In the genomic region with DNA sequence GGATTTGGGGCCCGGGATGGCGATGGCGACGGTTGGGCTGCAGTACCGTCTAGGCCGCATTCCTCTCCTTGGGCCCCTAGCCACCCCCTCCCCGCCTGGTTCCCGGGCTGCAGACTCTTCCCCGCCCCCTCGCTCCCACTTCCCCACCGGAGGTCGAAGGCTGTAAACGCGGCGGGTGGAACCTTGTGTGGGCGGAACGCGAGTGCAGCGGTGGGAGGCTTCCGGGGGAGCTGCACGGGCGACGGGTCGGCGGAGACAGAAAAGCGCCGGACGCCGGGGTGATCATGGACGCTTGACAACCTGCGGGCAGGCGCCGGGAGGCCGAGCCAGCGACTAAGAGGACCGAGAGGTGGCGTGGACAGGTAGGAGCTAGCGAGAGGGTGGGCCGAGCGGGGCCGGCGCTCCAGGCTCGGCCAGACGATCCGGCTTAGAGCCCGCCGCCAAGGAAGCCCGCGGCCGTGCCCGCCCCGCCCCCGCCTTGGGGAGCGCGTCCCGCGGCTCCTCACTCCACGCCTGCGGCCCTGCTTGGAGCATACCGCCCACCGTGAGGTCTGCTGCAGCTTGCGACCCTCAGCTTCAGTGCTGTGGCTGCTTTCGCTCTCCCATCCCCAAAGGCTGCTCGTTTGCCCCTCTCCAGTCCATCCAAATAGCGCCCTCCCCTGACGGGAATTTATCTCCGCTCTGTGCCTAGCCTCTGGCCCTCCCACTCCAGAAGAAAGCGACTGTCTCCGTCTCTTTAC, we compare ENCODE assay signal across 1 cellular context.
TF ChIP-seq lines count a peak whose summit lies in the region.

A gene (plus strand): TSS at position 269 of the 740 bp plus-strand sequence. CDS start 2,126 bp downstream, outside the sequence.

TF ChIP-seq in K562, 482 proteins besides CTCF, POLR2A, EP300 and RAD21 (continued from another document and continues in another):
- TF ChIP-seq PHB2 (IDR thresholded peaks at IDR 0.05; ENCODE audit: low read depth) (no peak), MYNN (IDR thresholded peaks at IDR 0.05) (no peak), MYNN (CRISPR knock-in tag; IDR thresholded peaks at IDR 0.05) (no peak), ARNT (IDR thresholded peaks at IDR 0.05) (no peak), PRMT5 (CRISPR knock-in tag; IDR thresholded peaks at IDR 0.05) (no peak), TAF15 (IDR thresholded peaks at IDR 0.05; ENCODE audit: low read depth, low read length) (no peak), NONO (IDR thresholded peaks at IDR 0.05; ENCODE audit: low read depth in 2 of 2, low read length in 1 of 2) (0 out of 4 replicates have a peak, but pooled peaks of 1 of the 2 experiments have one; percentile 20), MCM5 (IDR thresholded peaks at IDR 0.05; ENCODE audit: low read depth) (no peak), POLR2AphosphoS2 (IDR thresholded peaks at IDR 0.05; ENCODE audit: low read length) (no peak), ELF2 (CRISPR knock-in tag; IDR thresholded peaks at IDR 0.05) (no peak), BCOR (IDR thresholded peaks at IDR 0.05) (no peak; the same call in 1 of the 2 replicates), HNRNPK (IDR thresholded peaks at IDR 0.05; ENCODE audit: low read depth, low read length, poor library complexity, severe bottlenecking) (no peak), GTF2A2 (tag; IDR thresholded peaks at IDR 0.05) (0 out of 2 replicates have a peak, but pooled peaks have one; percentile 69), BHLHE40 (IDR thresholded peaks at IDR 0.05; ENCODE audit: low read length) (peak; percentile 97), ZNF644 (tag; IDR thresholded peaks at IDR 0.05; ENCODE audit: low read depth) (no peak), SIN3A (IDR thresholded peaks at IDR 0.05; ENCODE audit: borderline replicate concordance in 2 of 2, control insufficient read depth in 1 of 2, low read depth in 2 of 2, low read length in 2 of 2) (peak in 1 of 2 experiments; percentile 78; a peak in 2 of 4 replicates), HDAC2 (IDR thresholded peaks at IDR 0.05) (no peak), MCM7 (IDR thresholded peaks at IDR 0.05) (no peak), GATA2 (CRISPR knock-in tag; IDR thresholded peaks at IDR 0.05) (no peak)
- TF ChIP-seq, protein P1, sequence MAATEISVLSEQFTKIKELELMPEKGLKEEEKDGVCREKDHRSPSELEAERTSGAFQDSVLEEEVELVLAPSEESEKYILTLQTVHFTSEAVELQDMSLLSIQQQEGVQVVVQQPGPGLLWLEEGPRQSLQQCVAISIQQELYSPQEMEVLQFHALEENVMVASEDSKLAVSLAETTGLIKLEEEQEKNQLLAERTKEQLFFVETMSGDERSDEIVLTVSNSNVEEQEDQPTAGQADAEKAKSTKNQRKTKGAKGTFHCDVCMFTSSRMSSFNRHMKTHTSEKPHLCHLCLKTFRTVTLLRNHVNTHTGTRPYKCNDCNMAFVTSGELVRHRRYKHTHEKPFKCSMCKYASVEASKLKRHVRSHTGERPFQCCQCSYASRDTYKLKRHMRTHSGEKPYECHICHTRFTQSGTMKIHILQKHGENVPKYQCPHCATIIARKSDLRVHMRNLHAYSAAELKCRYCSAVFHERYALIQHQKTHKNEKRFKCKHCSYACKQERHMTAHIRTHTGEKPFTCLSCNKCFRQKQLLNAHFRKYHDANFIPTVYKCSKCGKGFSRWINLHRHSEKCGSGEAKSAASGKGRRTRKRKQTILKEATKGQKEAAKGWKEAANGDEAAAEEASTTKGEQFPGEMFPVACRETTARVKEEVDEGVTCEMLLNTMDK (IDR thresholded peaks at IDR 0.05; ENCODE audit: borderline replicate concordance, insufficient read depth, low read depth, low read length, poor library complexity, severe bottlenecking), result no peak
- TF ChIP-seq, protein P2, sequence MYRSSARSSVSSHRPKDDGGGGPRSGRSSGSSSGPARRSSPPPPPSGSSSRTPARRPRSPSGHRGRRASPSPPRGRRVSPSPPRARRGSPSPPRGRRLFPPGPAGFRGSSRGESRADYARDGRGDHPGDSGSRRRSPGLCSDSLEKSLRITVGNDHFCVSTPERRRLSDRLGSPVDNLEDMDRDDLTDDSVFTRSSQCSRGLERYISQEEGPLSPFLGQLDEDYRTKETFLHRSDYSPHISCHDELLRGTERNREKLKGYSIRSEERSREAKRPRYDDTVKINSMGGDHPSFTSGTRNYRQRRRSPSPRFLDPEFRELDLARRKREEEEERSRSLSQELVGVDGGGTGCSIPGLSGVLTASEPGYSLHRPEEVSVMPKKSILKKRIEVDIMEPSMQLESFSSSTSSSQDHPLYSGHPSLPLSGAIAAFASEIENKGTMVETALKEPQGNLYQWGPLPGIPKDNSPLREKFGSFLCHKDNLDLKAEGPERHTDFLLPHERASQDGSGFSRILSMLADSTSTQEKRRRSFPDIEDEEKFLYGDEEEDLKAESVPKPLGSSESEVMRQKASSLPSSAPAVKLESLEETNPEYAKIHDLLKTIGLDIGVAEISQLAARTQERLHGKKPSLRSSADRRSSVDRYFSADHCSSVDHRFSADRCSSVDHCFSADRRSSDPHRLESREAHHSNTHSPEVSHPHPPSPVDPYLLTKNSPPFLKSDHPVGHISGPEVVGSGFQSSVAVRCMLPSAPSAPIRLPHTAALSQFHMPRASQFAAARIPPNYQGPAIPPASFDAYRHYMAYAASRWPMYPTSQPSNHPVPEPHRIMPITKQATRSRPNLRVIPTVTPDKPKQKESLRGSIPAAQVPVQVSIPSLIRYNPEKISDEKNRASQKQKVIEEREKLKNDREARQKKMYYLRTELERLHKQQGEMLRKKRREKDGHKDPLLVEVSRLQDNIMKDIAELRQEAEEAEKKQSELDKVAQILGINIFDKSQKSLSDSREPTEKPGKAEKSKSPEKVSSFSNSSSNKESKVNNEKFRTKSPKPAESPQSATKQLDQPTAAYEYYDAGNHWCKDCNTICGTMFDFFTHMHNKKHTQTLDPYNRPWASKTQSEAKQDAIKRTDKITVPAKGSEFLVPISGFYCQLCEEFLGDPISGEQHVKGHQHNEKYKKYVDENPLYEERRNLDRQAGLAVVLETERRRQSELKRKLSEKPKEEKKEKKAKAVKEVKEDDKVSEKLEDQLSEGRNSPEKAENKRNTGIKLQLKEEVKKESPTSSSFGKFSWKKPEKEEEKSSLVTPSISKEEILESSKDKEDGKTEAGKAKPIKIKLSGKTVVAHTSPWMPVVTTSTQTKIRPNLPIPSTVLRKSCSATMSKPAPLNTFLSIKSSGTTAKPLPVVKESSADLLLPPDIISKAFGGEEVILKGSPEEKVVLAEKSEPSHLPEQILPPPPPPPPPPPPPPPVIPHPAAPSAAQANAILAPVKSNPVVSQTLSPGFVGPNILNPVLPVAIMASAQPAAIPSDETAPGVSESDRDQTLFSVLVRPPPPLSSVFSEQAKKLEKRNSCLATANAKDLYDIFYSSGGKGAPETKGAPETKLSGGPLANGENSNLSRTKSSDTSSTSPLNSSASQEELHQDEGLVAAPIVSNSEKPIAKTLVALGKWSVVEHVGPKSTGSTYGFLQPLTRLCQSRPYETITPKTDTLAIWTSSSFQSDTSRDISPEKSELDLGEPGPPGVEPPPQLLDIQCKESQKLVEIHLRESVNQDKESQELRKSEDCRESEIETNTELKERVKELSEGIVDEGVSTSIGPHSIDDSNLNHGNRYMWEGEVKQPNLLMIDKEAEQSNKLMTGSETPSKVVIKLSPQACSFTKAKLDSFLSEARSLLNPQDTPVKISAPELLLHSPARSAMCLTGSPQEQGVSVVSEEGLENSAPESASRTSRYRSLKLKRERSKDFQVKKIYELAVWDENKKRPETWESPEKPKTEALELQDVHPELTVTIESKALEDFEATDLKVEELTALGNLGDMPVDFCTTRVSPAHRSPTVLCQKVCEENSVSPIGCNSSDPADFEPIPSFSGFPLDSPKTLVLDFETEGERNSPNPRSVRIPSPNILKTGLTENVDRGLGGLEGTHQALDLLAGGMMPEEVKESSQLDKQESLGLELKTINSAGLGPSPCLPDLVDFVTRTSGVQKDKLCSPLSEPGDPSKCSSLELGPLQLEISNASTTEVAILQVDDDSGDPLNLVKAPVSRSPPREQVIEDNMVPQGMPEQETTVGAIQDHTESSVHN (IDR thresholded peaks at IDR 0.05; ENCODE audit: borderline replicate concordance in 1 of 2, low read depth in 1 of 2), result no peak
- TF ChIP-seq, protein P3, sequence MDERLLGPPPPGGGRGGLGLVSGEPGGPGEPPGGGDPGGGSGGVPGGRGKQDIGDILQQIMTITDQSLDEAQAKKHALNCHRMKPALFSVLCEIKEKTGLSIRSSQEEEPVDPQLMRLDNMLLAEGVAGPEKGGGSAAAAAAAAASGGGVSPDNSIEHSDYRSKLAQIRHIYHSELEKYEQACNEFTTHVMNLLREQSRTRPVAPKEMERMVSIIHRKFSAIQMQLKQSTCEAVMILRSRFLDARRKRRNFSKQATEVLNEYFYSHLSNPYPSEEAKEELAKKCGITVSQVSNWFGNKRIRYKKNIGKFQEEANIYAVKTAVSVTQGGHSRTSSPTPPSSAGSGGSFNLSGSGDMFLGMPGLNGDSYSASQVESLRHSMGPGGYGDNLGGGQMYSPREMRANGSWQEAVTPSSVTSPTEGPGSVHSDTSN (CRISPR knock-in tag; IDR thresholded peaks at IDR 0.05; ENCODE audit: low read depth), result no peak
- TF ChIP-seq, protein P3 (tag; conservative IDR thresholded peaks at IDR 0.05; ENCODE audit: low read depth), result no peak
- TF ChIP-seq, protein P4, sequence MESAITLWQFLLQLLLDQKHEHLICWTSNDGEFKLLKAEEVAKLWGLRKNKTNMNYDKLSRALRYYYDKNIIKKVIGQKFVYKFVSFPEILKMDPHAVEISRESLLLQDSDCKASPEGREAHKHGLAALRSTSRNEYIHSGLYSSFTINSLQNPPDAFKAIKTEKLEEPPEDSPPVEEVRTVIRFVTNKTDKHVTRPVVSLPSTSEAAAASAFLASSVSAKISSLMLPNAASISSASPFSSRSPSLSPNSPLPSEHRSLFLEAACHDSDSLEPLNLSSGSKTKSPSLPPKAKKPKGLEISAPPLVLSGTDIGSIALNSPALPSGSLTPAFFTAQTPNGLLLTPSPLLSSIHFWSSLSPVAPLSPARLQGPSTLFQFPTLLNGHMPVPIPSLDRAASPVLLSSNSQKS (CRISPR knock-in tag; IDR thresholded peaks at IDR 0.05), result no peak
- TF ChIP-seq, protein P5, sequence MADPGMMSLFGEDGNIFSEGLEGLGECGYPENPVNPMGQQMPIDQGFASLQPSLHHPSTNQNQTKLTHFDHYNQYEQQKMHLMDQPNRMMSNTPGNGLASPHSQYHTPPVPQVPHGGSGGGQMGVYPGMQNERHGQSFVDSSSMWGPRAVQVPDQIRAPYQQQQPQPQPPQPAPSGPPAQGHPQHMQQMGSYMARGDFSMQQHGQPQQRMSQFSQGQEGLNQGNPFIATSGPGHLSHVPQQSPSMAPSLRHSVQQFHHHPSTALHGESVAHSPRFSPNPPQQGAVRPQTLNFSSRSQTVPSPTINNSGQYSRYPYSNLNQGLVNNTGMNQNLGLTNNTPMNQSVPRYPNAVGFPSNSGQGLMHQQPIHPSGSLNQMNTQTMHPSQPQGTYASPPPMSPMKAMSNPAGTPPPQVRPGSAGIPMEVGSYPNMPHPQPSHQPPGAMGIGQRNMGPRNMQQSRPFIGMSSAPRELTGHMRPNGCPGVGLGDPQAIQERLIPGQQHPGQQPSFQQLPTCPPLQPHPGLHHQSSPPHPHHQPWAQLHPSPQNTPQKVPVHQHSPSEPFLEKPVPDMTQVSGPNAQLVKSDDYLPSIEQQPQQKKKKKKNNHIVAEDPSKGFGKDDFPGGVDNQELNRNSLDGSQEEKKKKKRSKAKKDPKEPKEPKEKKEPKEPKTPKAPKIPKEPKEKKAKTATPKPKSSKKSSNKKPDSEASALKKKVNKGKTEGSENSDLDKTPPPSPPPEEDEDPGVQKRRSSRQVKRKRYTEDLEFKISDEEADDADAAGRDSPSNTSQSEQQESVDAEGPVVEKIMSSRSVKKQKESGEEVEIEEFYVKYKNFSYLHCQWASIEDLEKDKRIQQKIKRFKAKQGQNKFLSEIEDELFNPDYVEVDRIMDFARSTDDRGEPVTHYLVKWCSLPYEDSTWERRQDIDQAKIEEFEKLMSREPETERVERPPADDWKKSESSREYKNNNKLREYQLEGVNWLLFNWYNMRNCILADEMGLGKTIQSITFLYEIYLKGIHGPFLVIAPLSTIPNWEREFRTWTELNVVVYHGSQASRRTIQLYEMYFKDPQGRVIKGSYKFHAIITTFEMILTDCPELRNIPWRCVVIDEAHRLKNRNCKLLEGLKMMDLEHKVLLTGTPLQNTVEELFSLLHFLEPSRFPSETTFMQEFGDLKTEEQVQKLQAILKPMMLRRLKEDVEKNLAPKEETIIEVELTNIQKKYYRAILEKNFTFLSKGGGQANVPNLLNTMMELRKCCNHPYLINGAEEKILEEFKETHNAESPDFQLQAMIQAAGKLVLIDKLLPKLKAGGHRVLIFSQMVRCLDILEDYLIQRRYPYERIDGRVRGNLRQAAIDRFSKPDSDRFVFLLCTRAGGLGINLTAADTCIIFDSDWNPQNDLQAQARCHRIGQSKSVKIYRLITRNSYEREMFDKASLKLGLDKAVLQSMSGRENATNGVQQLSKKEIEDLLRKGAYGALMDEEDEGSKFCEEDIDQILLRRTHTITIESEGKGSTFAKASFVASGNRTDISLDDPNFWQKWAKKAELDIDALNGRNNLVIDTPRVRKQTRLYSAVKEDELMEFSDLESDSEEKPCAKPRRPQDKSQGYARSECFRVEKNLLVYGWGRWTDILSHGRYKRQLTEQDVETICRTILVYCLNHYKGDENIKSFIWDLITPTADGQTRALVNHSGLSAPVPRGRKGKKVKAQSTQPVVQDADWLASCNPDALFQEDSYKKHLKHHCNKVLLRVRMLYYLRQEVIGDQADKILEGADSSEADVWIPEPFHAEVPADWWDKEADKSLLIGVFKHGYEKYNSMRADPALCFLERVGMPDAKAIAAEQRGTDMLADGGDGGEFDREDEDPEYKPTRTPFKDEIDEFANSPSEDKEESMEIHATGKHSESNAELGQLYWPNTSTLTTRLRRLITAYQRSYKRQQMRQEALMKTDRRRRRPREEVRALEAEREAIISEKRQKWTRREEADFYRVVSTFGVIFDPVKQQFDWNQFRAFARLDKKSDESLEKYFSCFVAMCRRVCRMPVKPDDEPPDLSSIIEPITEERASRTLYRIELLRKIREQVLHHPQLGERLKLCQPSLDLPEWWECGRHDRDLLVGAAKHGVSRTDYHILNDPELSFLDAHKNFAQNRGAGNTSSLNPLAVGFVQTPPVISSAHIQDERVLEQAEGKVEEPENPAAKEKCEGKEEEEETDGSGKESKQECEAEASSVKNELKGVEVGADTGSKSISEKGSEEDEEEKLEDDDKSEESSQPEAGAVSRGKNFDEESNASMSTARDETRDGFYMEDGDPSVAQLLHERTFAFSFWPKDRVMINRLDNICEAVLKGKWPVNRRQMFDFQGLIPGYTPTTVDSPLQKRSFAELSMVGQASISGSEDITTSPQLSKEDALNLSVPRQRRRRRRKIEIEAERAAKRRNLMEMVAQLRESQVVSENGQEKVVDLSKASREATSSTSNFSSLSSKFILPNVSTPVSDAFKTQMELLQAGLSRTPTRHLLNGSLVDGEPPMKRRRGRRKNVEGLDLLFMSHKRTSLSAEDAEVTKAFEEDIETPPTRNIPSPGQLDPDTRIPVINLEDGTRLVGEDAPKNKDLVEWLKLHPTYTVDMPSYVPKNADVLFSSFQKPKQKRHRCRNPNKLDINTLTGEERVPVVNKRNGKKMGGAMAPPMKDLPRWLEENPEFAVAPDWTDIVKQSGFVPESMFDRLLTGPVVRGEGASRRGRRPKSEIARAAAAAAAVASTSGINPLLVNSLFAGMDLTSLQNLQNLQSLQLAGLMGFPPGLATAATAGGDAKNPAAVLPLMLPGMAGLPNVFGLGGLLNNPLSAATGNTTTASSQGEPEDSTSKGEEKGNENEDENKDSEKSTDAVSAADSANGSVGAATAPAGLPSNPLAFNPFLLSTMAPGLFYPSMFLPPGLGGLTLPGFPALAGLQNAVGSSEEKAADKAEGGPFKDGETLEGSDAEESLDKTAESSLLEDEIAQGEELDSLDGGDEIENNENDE (IDR thresholded peaks at IDR 0.05; ENCODE audit: low read depth, low read length), result no peak
